Comparison of ENCODE assay signal across 1 cellular context in the genomic region with DNA sequence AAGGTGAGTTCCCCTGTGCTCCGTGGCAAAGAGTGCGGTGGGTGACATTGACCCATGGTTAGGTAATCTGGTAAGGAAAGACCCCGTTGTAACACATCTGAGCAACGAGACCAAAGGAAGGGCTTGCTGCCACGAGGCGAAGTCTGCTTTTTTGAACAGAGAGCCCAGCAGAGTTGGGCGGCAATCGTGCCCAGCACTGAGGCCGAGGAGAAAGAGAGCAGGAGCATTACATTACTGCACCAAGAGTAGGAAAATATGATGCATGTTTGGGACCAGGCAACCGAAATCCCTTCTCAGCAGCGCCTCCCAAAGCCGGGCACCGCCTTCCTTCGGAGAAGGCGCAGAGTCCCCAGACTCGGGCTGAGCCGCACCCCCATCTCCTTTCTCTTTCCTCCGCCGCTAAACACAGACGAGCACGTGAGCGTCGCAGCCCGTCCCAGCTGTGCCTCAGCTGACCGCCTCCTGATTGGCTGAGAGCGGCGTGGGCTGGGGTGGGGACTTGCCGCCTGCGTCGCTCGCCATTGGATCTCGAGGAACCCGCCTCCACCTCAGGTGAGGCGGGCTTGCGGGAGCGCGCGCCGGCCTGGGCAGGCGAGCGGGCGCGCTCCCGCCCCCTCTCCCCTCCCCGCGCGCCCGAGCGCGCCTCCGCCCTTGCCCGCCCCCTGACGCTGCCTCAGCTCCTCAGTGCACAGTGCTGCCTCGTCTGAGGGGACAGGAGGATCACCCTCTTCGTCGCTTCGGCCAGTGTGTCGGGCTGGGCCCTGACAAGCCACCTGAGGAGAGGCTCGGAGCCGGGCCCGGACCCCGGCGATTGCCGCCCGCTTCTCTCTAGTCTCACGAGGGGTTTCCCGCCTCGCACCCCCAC.
TF ChIP-seq lines count a peak whose summit lies in the region.

A gene (plus strand): TSS at position 684 of the 865 bp plus-strand sequence. CDS start 292 bp downstream, outside the sequence.

TF ChIP-seq in K562, 482 proteins besides CTCF, POLR2A, EP300 and RAD21 (continued from another document and continues in another):
- TF ChIP-seq, protein P1, sequence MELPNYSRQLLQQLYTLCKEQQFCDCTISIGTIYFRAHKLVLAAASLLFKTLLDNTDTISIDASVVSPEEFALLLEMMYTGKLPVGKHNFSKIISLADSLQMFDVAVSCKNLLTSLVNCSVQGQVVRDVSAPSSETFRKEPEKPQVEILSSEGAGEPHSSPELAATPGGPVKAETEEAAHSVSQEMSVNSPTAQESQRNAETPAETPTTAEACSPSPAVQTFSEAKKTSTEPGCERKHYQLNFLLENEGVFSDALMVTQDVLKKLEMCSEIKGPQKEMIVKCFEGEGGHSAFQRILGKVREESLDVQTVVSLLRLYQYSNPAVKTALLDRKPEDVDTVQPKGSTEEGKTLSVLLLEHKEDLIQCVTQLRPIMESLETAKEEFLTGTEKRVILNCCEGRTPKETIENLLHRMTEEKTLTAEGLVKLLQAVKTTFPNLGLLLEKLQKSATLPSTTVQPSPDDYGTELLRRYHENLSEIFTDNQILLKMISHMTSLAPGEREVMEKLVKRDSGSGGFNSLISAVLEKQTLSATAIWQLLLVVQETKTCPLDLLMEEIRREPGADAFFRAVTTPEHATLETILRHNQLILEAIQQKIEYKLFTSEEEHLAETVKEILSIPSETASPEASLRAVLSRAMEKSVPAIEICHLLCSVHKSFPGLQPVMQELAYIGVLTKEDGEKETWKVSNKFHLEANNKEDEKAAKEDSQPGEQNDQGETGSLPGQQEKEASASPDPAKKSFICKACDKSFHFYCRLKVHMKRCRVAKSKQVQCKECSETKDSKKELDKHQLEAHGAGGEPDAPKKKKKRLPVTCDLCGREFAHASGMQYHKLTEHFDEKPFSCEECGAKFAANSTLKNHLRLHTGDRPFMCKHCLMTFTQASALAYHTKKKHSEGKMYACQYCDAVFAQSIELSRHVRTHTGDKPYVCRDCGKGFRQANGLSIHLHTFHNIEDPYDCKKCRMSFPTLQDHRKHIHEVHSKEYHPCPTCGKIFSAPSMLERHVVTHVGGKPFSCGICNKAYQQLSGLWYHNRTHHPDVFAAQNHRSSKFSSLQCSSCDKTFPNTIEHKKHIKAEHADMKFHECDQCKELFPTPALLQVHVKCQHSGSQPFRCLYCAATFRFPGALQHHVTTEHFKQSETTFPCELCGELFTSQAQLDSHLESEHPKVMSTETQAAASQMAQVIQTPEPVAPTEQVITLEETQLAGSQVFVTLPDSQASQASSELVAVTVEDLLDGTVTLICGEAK (IDR thresholded peaks at IDR 0.05), result 0 out of 2 replicates have a peak, but pooled peaks have one; percentile 12
- TF ChIP-seq, protein P1 (CRISPR knock-in tag; IDR thresholded peaks at IDR 0.05), result no peak
- TF ChIP-seq, protein P2, sequence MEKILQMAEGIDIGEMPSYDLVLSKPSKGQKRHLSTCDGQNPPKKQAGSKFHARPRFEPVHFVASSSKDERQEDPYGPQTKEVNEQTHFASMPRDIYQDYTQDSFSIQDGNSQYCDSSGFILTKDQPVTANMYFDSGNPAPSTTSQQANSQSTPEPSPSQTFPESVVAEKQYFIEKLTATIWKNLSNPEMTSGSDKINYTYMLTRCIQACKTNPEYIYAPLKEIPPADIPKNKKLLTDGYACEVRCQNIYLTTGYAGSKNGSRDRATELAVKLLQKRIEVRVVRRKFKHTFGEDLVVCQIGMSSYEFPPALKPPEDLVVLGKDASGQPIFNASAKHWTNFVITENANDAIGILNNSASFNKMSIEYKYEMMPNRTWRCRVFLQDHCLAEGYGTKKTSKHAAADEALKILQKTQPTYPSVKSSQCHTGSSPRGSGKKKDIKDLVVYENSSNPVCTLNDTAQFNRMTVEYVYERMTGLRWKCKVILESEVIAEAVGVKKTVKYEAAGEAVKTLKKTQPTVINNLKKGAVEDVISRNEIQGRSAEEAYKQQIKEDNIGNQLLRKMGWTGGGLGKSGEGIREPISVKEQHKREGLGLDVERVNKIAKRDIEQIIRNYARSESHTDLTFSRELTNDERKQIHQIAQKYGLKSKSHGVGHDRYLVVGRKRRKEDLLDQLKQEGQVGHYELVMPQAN (IDR thresholded peaks at IDR 0.05; ENCODE audit: borderline replicate concordance), result peak; percentile 90; the same call in 1 of the 2 replicates
- TF ChIP-seq HSF4 (CRISPR knock-in tag; IDR thresholded peaks at IDR 0.05; ENCODE audit: borderline replicate concordance) (no peak), RAD51 (IDR thresholded peaks at IDR 0.05; ENCODE audit: borderline replicate concordance, low read depth) (peak; percentile 83), MCM7 (IDR thresholded peaks at IDR 0.05) (no peak), DACH1 (IDR thresholded peaks at IDR 0.05; ENCODE audit: partially characterized antibody) (peak; percentile 100), ATF1 (CRISPR knock-in tag; IDR thresholded peaks at IDR 0.05) (no peak), ATF1 (tag; IDR thresholded peaks at IDR 0.05) (peak; percentile 52; the same call in 1 of the 2 replicates), ZNF507 (tag; conservative IDR thresholded peaks at IDR 0.05) (no peak), NFYB (IDR thresholded peaks at IDR 0.05; ENCODE audit: extremely low read depth, insufficient read length) (peak; percentile 61), RUNX1 (IDR thresholded peaks at IDR 0.05; ENCODE audit: low read depth) (no peak), FOXP1 (CRISPR knock-in tag; IDR thresholded peaks at IDR 0.05) (0 out of 2 replicates have a peak, but pooled peaks have one; percentile 41), BHLHE40 (IDR thresholded peaks at IDR 0.05; ENCODE audit: low read length) (peak; percentile 100), SIRT6 (IDR thresholded peaks at IDR 0.05; ENCODE audit: low read depth, low read length) (no peak), SOX6 (IDR thresholded peaks at IDR 0.05) (peak; percentile 90), BCOR (IDR thresholded peaks at IDR 0.05) (0 out of 2 replicates have a peak, but pooled peaks have one; percentile 8), FOXJ2 (tag; IDR thresholded peaks at IDR 0.05) (peak; percentile 42; the same call in 1 of the 2 replicates), PTTG1 (tag; IDR thresholded peaks at IDR 0.05; ENCODE audit: low read depth) (no peak), ZNF589 (CRISPR knock-in tag; IDR thresholded peaks at IDR 0.05; ENCODE audit: low read depth) (peak; percentile 55; the same call in 1 of the 2 replicates)
- TF ChIP-seq, protein P3, sequence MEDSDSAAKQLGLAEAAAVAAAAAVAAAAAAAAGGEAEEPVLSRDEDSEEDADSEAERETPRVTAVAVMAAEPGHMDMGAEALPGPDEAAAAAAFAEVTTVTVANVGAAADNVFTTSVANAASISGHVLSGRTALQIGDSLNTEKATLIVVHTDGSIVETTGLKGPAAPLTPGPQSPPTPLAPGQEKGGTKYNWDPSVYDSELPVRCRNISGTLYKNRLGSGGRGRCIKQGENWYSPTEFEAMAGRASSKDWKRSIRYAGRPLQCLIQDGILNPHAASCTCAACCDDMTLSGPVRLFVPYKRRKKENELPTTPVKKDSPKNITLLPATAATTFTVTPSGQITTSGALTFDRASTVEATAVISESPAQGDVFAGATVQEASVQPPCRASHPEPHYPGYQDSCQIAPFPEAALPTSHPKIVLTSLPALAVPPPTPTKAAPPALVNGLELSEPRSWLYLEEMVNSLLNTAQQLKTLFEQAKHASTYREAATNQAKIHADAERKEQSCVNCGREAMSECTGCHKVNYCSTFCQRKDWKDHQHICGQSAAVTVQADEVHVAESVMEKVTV (CRISPR knock-in tag; IDR thresholded peaks at IDR 0.05), result no peak
- TF ChIP-seq, protein P4, sequence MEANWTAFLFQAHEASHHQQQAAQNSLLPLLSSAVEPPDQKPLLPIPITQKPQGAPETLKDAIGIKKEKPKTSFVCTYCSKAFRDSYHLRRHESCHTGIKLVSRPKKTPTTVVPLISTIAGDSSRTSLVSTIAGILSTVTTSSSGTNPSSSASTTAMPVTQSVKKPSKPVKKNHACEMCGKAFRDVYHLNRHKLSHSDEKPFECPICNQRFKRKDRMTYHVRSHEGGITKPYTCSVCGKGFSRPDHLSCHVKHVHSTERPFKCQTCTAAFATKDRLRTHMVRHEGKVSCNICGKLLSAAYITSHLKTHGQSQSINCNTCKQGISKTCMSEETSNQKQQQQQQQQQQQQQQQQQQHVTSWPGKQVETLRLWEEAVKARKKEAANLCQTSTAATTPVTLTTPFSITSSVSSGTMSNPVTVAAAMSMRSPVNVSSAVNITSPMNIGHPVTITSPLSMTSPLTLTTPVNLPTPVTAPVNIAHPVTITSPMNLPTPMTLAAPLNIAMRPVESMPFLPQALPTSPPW (CRISPR knock-in tag; IDR thresholded peaks at IDR 0.05), result peak; percentile 92
- TF ChIP-seq, protein P5, sequence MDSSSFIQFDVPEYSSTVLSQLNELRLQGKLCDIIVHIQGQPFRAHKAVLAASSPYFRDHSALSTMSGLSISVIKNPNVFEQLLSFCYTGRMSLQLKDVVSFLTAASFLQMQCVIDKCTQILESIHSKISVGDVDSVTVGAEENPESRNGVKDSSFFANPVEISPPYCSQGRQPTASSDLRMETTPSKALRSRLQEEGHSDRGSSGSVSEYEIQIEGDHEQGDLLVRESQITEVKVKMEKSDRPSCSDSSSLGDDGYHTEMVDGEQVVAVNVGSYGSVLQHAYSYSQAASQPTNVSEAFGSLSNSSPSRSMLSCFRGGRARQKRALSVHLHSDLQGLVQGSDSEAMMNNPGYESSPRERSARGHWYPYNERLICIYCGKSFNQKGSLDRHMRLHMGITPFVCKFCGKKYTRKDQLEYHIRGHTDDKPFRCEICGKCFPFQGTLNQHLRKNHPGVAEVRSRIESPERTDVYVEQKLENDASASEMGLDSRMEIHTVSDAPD (CRISPR knock-in tag; IDR thresholded peaks at IDR 0.05), result no peak
- TF ChIP-seq, protein P6, sequence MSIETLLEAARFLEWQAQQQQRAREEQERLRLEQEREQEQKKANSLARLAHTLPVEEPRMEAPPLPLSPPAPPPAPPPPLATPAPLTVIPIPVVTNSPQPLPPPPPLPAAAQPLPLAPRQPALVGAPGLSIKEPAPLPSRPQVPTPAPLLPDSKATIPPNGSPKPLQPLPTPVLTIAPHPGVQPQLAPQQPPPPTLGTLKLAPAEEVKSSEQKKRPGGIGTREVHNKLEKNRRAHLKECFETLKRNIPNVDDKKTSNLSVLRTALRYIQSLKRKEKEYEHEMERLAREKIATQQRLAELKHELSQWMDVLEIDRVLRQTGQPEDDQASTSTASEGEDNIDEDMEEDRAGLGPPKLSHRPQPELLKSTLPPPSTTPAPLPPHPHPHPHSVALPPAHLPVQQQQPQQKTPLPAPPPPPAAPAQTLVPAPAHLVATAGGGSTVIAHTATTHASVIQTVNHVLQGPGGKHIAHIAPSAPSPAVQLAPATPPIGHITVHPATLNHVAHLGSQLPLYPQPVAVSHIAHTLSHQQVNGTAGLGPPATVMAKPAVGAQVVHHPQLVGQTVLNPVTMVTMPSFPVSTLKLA (conservative IDR thresholded peaks at IDR 0.05), result peak; percentile 97 to 99
- TF ChIP-seq, protein P7, sequence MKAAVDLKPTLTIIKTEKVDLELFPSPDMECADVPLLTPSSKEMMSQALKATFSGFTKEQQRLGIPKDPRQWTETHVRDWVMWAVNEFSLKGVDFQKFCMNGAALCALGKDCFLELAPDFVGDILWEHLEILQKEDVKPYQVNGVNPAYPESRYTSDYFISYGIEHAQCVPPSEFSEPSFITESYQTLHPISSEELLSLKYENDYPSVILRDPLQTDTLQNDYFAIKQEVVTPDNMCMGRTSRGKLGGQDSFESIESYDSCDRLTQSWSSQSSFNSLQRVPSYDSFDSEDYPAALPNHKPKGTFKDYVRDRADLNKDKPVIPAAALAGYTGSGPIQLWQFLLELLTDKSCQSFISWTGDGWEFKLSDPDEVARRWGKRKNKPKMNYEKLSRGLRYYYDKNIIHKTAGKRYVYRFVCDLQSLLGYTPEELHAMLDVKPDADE (conservative IDR thresholded peaks at IDR 0.05; ENCODE audit: control insufficient read depth, low read depth, low read length), result peak; percentile 74
- TF ChIP-seq, protein P8, sequence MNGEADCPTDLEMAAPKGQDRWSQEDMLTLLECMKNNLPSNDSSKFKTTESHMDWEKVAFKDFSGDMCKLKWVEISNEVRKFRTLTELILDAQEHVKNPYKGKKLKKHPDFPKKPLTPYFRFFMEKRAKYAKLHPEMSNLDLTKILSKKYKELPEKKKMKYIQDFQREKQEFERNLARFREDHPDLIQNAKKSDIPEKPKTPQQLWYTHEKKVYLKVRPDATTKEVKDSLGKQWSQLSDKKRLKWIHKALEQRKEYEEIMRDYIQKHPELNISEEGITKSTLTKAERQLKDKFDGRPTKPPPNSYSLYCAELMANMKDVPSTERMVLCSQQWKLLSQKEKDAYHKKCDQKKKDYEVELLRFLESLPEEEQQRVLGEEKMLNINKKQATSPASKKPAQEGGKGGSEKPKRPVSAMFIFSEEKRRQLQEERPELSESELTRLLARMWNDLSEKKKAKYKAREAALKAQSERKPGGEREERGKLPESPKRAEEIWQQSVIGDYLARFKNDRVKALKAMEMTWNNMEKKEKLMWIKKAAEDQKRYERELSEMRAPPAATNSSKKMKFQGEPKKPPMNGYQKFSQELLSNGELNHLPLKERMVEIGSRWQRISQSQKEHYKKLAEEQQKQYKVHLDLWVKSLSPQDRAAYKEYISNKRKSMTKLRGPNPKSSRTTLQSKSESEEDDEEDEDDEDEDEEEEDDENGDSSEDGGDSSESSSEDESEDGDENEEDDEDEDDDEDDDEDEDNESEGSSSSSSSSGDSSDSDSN (IDR thresholded peaks at IDR 0.05; ENCODE audit: borderline replicate concordance in 1 of 2, low read depth in 2 of 2, low read length in 2 of 2), result peak; percentile 54 to 64; a peak in 1 of 4 replicates
